ENCODE assay signal across 8 cellular contexts in the genomic region with DNA sequence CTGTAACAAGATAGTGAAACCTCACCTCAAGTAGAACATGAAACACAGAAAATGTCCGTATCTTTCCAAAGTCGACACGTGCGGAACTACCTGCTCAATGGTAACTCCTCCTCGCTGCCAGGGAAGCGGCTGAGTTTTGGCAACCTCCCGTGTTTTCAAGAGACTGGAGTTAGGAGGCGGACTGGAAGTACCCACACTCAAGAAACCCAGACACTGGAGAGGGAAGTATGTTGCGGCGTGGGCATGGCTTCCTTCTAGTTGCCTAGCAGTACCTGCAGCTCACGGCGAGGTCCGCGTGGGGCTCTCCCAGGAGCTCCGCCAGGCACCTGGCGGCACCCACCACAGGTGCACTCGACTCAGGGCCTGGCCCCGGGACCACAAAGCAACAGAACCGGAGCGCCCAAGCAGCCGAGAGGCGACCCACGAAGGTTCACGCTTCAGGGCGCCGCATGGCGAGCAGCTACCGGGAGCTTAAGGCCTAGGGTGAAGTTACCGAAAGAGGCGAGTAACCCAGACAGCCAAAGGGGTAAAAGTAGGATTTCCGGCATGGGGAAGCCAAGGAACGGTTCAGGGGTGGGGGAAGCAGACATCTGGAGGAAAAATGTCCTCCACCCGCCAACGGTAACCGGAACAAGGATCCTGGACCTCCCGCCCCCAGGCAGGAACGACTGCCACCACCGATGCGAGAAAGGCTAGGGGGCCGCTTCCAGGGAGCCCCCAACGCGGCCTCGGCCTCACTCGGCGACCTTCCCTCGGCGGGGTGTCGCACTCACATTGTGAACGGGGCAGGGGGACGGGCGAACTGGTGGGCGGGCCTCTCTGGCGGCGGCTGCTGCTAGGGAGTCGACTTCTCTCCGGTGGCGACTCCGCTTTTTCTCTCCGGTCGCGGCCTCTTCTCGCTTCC. TPM values are rescaled to one million over a fixed set of nuclear protein-coding genes. Genes with fewer than 3 reads are reported as not detected.
A peak's percentile ranks its signal among the peaks of the same experiment; 100 is the strongest.
DNase-seq lines count a peak whose midpoint lies in the region; ATAC-seq, FAIRE-seq and TF ChIP-seq lines count a peak whose summit lies in the region.

No MANE protein-coding gene starts in this region.

- H3K9me3 ChIP-seq in HUES48 (ENCODE audit: control insufficient read depth, insufficient read depth, low read length): no peaks in the 10 kb centered on the region
- no peaks in the 10 kb centered on the region for H3K9me3 ChIP-seq in SK-N-SH
- no peaks in the 10 kb centered on the region for H3K9me3 ChIP-seq in prostate gland

- H3K36me3 ChIP-seq in HUES48 (ENCODE audit: control insufficient read depth, insufficient read depth, low read length): peaks cover 24% of the 10 kb centered on the region
- peaks cover 0 to 15% of the 10 kb centered on the region in 2 experiments for H3K36me3 ChIP-seq in SK-N-SH (replicated peaks in 1 of 2; ENCODE audit: control insufficient read depth in 1 of 2, insufficient read depth in 2 of 2, low read length in 1 of 2)
- no peaks in the 10 kb centered on the region for H3K36me3 ChIP-seq in prostate gland

- peak overlapping the region; percentile 100 for H3K4me2 ChIP-seq in SK-N-SH

- peak overlapping the region; percentile 98 for H3K9ac ChIP-seq in HUES48 (ENCODE audit: low read depth, low read length)
- H3K9ac ChIP-seq in SK-N-SH: peak overlapping the region; percentile 100

- intact Hi-C loops in left ventricle myocardium superior (cut with micrococcal nuclease): no loop called here
- intact Hi-C loops in prostate gland (cut with DNase I): loop anchor here (1.0 to 5.0 kb wide), 2 partner anchors 37 to 40 kb away; a partner anchor contains a TSS

- H3K27me3 ChIP-seq in HUES48 (ENCODE audit: control insufficient read depth, insufficient read depth, low read length): no peaks in the 10 kb centered on the region
- H3K27me3 ChIP-seq in SK-N-SH (ENCODE audit: insufficient read depth): no peaks in the 10 kb centered on the region
- no peaks in the 10 kb centered on the region for H3K27me3 ChIP-seq in prostate gland (replicated peaks; ENCODE audit: insufficient read depth)

- peak overlapping the region; percentile 59; the same call in 1 of the 2 replicates for H2AFZ ChIP-seq in SK-N-SH (ENCODE audit: low read depth)

- no peak for TF ChIP-seq POLR2A in prostate gland (IDR thresholded peaks at IDR 0.05)

- no peak for TF ChIP-seq CTCF in AG09309 (IDR thresholded peaks at IDR 0.05; ENCODE audit: control insufficient read depth, insufficient read depth, low read depth, low read length, missing control alignments)
- TF ChIP-seq CTCF in SK-N-SH (IDR thresholded peaks at IDR 0.05): no peak
- peak in 1 of 4 experiments; percentile 4 for TF ChIP-seq CTCF in prostate gland (IDR thresholded peaks at IDR 0.05)

- peak; percentile 66 for ATAC-seq in left ventricle myocardium superior
- no peak for ATAC-seq in HG03521 (IDR thresholded peaks at IDR 0.05; ENCODE audit: unreplicated experiment)

- peaks cover 61% of the 10 kb centered on the region for H3K79me2 ChIP-seq in SK-N-SH (ENCODE audit: insufficient read depth)

- H3K4me3 ChIP-seq in AG09309 (ENCODE audit: control insufficient read depth, low read depth, low read length) (peak overlapping the region; percentile 92), HUES48 (ENCODE audit: low read depth, low read length) (peak overlapping the region; percentile 100), SK-N-SH (ENCODE audit: low read depth in 2 of 2, low read length in 1 of 2) (peak overlapping the region; percentile 80 to 100), prostate gland (peak overlapping the region; percentile 87 to 95)

- peaks cover 39% of the 10 kb centered on the region for H3F3A ChIP-seq in SK-N-SH (replicated peaks; ENCODE audit: insufficient read depth)

- H3K27ac ChIP-seq in HUES48 (ENCODE audit: low read depth, low read length) (peak overlapping the region; percentile 94), SK-N-SH (ENCODE audit: low read depth in 2 of 2, low read length in 1 of 2) (peak overlapping the region; percentile 95 to 98), prostate gland (peak overlapping the region; percentile 100)

- CTCF ChIA-PET in SK-N-SH (lab: Yijun Ruan, JAX): interaction anchor here (1.1 kb wide), 1 partner anchor 51 kb away, joined by 3 read pairs; no protein-coding TSS in a partner anchor

- peaks cover 49% of the 10 kb centered on the region for H4K20me1 ChIP-seq in SK-N-SH (ENCODE audit: insufficient read depth)

- POLR2A ChIA-PET in SK-N-SH (lab: Yijun Ruan, JAX): interaction anchor here (0.6 to 2.8 kb wide), 4 partner anchors 26 to 557 kb away, joined by 3 to 12 read pairs (median 4); a partner anchor contains a TSS

- H3K9me2 ChIP-seq in SK-N-SH: no peaks in the 10 kb centered on the region

- no peak for DNase-seq in AG09309 (ENCODE audit: low read depth)
- DNase-seq in GM19239 (ENCODE audit: insufficient read length, low spot score): no peak
- DNase-seq in SK-N-SH: no peak
- peak; percentile 7 for DNase-seq in activated naive CD8-positive, alpha-beta T cell treated with anti-CD3 and anti-CD28 coated beads, Interleukin-2, amount 50 U/mL, for 16 hours (ENCODE audit: low read depth, low spot score)
- peak; percentile 64 for DNase-seq in left ventricle myocardium superior
- peak; percentile 66 for DNase-seq in prostate gland (ENCODE audit: low spot score)

- TF ChIP-seq EP300 in SK-N-SH (IDR thresholded peaks at IDR 0.05; ENCODE audit: borderline replicate concordance in 1 of 2, low read depth in 1 of 2, low read length in 1 of 2): no peak

- no peak for TF ChIP-seq RAD21 in SK-N-SH (IDR thresholded peaks at IDR 0.05; ENCODE audit: low read length)

- FAIRE-seq in GM19239 (lab: Jason Lieb, UNC): peak; percentile 26

- 1% methylated on average over 29 of the region's 62 CpGs for WGBS in SK-N-SH (ENCODE audit: low lambda C conversion rate)
- WGBS in prostate gland: under 1% methylated on average over 62 of the region's 62 CpGs

- peaks cover 10% of the 10 kb centered on the region for H3K4me1 ChIP-seq in HUES48 (ENCODE audit: control insufficient read depth, insufficient read depth, low read length)
- peaks cover 10 to 20% of the 10 kb centered on the region in 2 experiments; a peak in 3 of 4 replicates for H3K4me1 ChIP-seq in SK-N-SH (ENCODE audit: control insufficient read depth in 1 of 2, insufficient read depth in 2 of 2, low read depth in 1 of 2, low read length in 1 of 2)
- H3K4me1 ChIP-seq in prostate gland (replicated peaks): no peaks in the 10 kb centered on the region

TF ChIP-seq in SK-N-SH, 30 proteins besides CTCF, POLR2A, EP300 and RAD21:
- TF ChIP-seq SIN3A (IDR thresholded peaks at IDR 0.05; ENCODE audit: borderline replicate concordance, low read depth, low read length) (peak; percentile 33; the same call in 1 of the 2 replicates), MXI1 (IDR thresholded peaks at IDR 0.05; ENCODE audit: low read depth, low read length) (peak; percentile 19)
- TF ChIP-seq, protein P1, sequence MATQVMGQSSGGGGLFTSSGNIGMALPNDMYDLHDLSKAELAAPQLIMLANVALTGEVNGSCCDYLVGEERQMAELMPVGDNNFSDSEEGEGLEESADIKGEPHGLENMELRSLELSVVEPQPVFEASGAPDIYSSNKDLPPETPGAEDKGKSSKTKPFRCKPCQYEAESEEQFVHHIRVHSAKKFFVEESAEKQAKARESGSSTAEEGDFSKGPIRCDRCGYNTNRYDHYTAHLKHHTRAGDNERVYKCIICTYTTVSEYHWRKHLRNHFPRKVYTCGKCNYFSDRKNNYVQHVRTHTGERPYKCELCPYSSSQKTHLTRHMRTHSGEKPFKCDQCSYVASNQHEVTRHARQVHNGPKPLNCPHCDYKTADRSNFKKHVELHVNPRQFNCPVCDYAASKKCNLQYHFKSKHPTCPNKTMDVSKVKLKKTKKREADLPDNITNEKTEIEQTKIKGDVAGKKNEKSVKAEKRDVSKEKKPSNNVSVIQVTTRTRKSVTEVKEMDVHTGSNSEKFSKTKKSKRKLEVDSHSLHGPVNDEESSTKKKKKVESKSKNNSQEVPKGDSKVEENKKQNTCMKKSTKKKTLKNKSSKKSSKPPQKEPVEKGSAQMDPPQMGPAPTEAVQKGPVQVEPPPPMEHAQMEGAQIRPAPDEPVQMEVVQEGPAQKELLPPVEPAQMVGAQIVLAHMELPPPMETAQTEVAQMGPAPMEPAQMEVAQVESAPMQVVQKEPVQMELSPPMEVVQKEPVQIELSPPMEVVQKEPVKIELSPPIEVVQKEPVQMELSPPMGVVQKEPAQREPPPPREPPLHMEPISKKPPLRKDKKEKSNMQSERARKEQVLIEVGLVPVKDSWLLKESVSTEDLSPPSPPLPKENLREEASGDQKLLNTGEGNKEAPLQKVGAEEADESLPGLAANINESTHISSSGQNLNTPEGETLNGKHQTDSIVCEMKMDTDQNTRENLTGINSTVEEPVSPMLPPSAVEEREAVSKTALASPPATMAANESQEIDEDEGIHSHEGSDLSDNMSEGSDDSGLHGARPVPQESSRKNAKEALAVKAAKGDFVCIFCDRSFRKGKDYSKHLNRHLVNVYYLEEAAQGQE (IDR thresholded peaks at IDR 0.05; ENCODE audit: low read depth, low read length): no peak
- TF ChIP-seq, protein P2, sequence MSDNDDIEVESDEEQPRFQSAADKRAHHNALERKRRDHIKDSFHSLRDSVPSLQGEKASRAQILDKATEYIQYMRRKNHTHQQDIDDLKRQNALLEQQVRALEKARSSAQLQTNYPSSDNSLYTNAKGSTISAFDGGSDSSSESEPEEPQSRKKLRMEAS (IDR thresholded peaks at IDR 0.05; ENCODE audit: low read depth): peak; percentile 46; the same call in 1 of the 2 replicates

RNA-seq across cellular contexts. Expression of a gene that starts 0.6 kb away (rescaled TPM):
- 38.9 and 40.5 TPM in 2 replicates for polyA plus RNA-seq in SK-N-SH (2012; rRNA removed)
- polyA plus RNA-seq in SK-N-SH (2012; cell fraction: cytosol; rRNA removed): 65.3 and 83.2 TPM in 2 replicates
- polyA plus RNA-seq in SK-N-SH (2012; cell fraction: nucleus; rRNA removed): 12.5 and 25.3 TPM in 2 replicates
- total RNA-seq in left ventricle myocardium superior: 137 TPM
- 100 to 1,000 TPM in 1 of 2 donors, 10 to 100 TPM in 1; 94.6 to 125 TPM for total RNA-seq in prostate gland

RNA-seq across cellular contexts. Expression of a gene that starts 37.6 kb away (rescaled TPM):
- 523 and 644 TPM in 2 replicates for polyA plus RNA-seq in SK-N-SH (2012; rRNA removed)
- 840 and 1,075 TPM in 2 replicates for polyA plus RNA-seq in SK-N-SH (2012; cell fraction: cytosol; rRNA removed)
- polyA plus RNA-seq in SK-N-SH (2012; cell fraction: nucleus; rRNA removed): 157 and 212 TPM in 2 replicates
- 540 TPM for total RNA-seq in left ventricle myocardium superior
- total RNA-seq in prostate gland: 1,000 to 10,000 TPM in 1 of 2 donors, 100 to 1,000 TPM in 1; 912 to 1,347 TPM

RNA-seq across cellular contexts. Expression of a gene that starts 41.7 kb away (rescaled TPM):
- polyA plus RNA-seq in SK-N-SH (2012; rRNA removed): 762 and 917 TPM in 2 replicates
- 791 and 824 TPM in 2 replicates for polyA plus RNA-seq in SK-N-SH (2012; cell fraction: cytosol; rRNA removed)
- 461 and 654 TPM in 2 replicates for polyA plus RNA-seq in SK-N-SH (2012; cell fraction: nucleus; rRNA removed)
- 3,327 TPM for total RNA-seq in left ventricle myocardium superior
- 100 to 1,000 TPM; 372 to 401 TPM for total RNA-seq in prostate gland

RNA-seq across cellular contexts. Expression of a gene that starts 57.4 kb away (rescaled TPM):
- polyA plus RNA-seq in SK-N-SH (2012; rRNA removed): 32.4 and 34.9 TPM in 2 replicates
- 17.7 and 22.0 TPM in 2 replicates for polyA plus RNA-seq in SK-N-SH (2012; cell fraction: cytosol; rRNA removed)
- 121 and 132 TPM in 2 replicates for polyA plus RNA-seq in SK-N-SH (2012; cell fraction: nucleus; rRNA removed)
- total RNA-seq in left ventricle myocardium superior (34.7 TPM), prostate gland (100 to 1,000 TPM in 1 of 2 donors, 10 to 100 TPM in 1; 48.7 to 143 TPM)

Comparison
In these comparisons a context has a peak if more than half of its experiments do, and no peak if none do; other contexts are left out.
1. DNase-seq: peak in activated naive CD8-positive, alpha-beta T cell treated with anti-CD3 and anti-CD28 coated beads, Interleukin-2, amount 50 U/mL, for 16 hours (single experiment), left ventricle myocardium superior (single experiment) and prostate gland (single experiment); none in AG09309 (single experiment), GM19239 (single experiment) and SK-N-SH (single experiment).
2. Peak in every context shown above with its lines, with median percentiles within 50 percentile points of each other: H3K4me3 ChIP-seq and H3K27ac ChIP-seq.